ENCODE assay signal across 24 cellular contexts in the genomic region with DNA sequence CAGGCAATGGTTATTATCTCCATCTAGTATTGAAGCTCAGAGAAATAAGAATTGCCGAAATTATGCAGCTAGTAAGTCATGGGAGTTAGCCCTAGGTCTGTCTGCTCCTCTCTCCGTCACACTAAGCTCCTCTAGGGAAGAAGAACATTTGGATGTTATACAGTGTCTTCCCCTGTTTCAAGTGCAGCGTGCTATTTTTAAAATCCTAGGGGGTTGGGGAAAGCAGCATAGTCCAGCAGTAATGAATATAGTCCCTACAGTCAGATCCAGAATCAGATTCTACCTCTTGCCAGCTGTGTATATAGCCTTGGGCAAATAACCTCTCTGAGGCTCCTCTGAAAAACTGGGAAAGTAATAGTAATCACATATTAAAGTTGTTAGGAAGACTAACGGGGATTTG.
"Had no signal": no experiment of that assay in that cellular context is flagged by ENCODE, and none has a peak within 500 bp of the region (broad histone marks: within the 10 kb centered on the region; RNA-seq: fewer than 3 reads in every experiment).

No MANE protein-coding gene starts in this region.

- H3K27ac Mint-ChIP-seq: activated CD8-positive, alpha-beta T cell treated with anti-CD3 and anti-CD28 coated beads, Interleukin-2, amount 10 ng/mL, durations not matched to agents 7 days and 5 days; activated naive CD4-positive, alpha-beta T cell treated with anti-CD3 and anti-CD28 coated beads, Interleukin-2, amount 50 U/mL, for 24 hours; activated T-helper 1 cell treated with anti-CD3 and anti-CD28 coated beads, Interleukin-12 subunit alpha, Interleukin-12 subunit beta, Interleukin-2, Interleukin-4 antibody, amounts not matched to agents 30 ng/mL and 10 ng/mL and 1 ng/mL, durations not matched to agents 14 hours and 24 hours and 36 hours; natural killer cell; progenitor cell of endocrine pancreas; stimulated activated effector memory CD8-positive, alpha-beta T cell treated with anti-CD3 and anti-CD28 coated beads, Interleukin-12 subunit alpha, Interleukin-12 subunit beta, amount 100 ng/mL, for 72 hours had no signal

- H3K36me3 ChIP-seq: cardiac muscle cell, gastroesophageal sphincter, tibial artery, vagina had no signal

- H3K27ac ChIP-seq: body of pancreas, cardiac muscle cell, gastroesophageal sphincter, skin epidermis, tibial artery, vagina, VCaP had no signal

- H3K9me3 ChIP-seq: body of pancreas, gastroesophageal sphincter, tibial artery, vagina had no signal

- H3K27me3 ChIP-seq: body of pancreas, cardiac muscle cell, gastroesophageal sphincter, tibial artery, vagina had no signal

- H3K27me3 Mint-ChIP-seq: activated naive CD4-positive, alpha-beta T cell treated with anti-CD3 and anti-CD28 coated beads, Interleukin-2, amount 50 U/mL, for 24 hours; progenitor cell of endocrine pancreas; stimulated activated naive CD8-positive, alpha-beta T cell treated with anti-CD3 and anti-CD28 coated beads, Interleukin-15, amount 100 ng/mL, for 72 hours had no signal

- H3K4me3 Mint-ChIP-seq: activated CD8-positive, alpha-beta T cell treated with anti-CD3 and anti-CD28 coated beads, Interleukin-2, amount 10 ng/mL, durations not matched to agents 7 days and 5 days; activated naive CD4-positive, alpha-beta T cell treated with anti-CD3 and anti-CD28 coated beads, Interleukin-2, amount 50 U/mL, for 24 hours; activated T-helper 1 cell treated with anti-CD3 and anti-CD28 coated beads, Interleukin-12 subunit alpha, Interleukin-12 subunit beta, Interleukin-2, Interleukin-4 antibody, amounts not matched to agents 30 ng/mL and 10 ng/mL and 1 ng/mL, durations not matched to agents 14 hours and 24 hours and 36 hours; natural killer cell; stimulated activated effector memory CD8-positive, alpha-beta T cell treated with anti-CD3 and anti-CD28 coated beads, Interleukin-12 subunit alpha, Interleukin-12 subunit beta, amount 100 ng/mL, for 72 hours; stimulated activated naive CD8-positive, alpha-beta T cell treated with anti-CD3 and anti-CD28 coated beads, Interleukin-15, amount 100 ng/mL, for 72 hours had no signal

- ATAC-seq: activated CD8-positive, alpha-beta T cell treated with anti-CD3 and anti-CD28 coated beads, Interleukin-2, amount 10 ng/mL, durations not matched to agents 7 days and 5 days; body of pancreas; esophagus mucosa; gastroesophageal sphincter; natural killer cell; stimulated activated effector memory CD8-positive, alpha-beta T cell treated with anti-CD3 and anti-CD28 coated beads, Interleukin-12 subunit alpha, Interleukin-12 subunit beta, amount 100 ng/mL, for 72 hours; stimulated activated naive CD8-positive, alpha-beta T cell treated with anti-CD3 and anti-CD28 coated beads, Interleukin-15, amount 100 ng/mL, for 72 hours had no signal

- H3K9me3 Mint-ChIP-seq: activated naive CD4-positive, alpha-beta T cell treated with anti-CD3 and anti-CD28 coated beads, Interleukin-2, amount 50 U/mL, for 24 hours; natural killer cell; stimulated activated effector memory CD8-positive, alpha-beta T cell treated with anti-CD3 and anti-CD28 coated beads, Interleukin-12 subunit alpha, Interleukin-12 subunit beta, amount 100 ng/mL, for 72 hours had no signal

- DNase-seq: activated CD4-positive, alpha-beta T cell treated with anti-CD3 and anti-CD28 coated beads for 1 hour; activated CD4-positive, alpha-beta T cell treated with anti-CD3 and anti-CD28 coated beads, Interleukin-2, amount 50 U/mL, for 1 hour; activated CD8-positive, alpha-beta T cell treated with anti-CD3 and anti-CD28 coated beads, Interleukin-2, amount 10 ng/mL, durations not matched to agents 7 days and 5 days; activated gamma-delta T cell; anterior cingulate cortex; body of pancreas; effector CD4-positive, alpha-beta T cell; head of caudate nucleus; islet precursor cell; natural killer cell; stimulated activated CD4-positive, alpha-beta T cell treated with anti-CD3 and anti-CD28 coated beads, Interleukin-1b, Interleukin-23, amount 100 ng/mL, for 48 hours; stimulated activated naive CD8-positive, alpha-beta T cell treated with anti-CD3 and anti-CD28 coated beads, Interleukin-15, amount 100 ng/mL, for 72 hours; tibial artery had no signal

- H3K4me3 ChIP-seq: body of pancreas, cardiac muscle cell, gastroesophageal sphincter, lung, skin epidermis, tibial artery, vagina had no signal
